23 cellular contexts compared by ENCODE assay signal in genomic region chr17:10337136-10337535, GRCh38. TPM values are rescaled to one million over a fixed set of nuclear protein-coding genes. Genes with fewer than 3 reads are reported as not detected.
"Had no signal": no experiment of that assay in that cellular context is flagged by ENCODE, and none has a peak within 500 bp of the region (broad histone marks: within the 10 kb centered on the region; RNA-seq: fewer than 3 reads in every experiment).

No MANE protein-coding gene starts in this region.

- H3K4me1 Mint-ChIP-seq: naive thymus-derived CD8-positive, alpha-beta T cell had no signal

- H3K27me3 ChIP-seq: heart left ventricle, neutrophil, stomach had no signal

- H3K36me3 ChIP-seq: heart left ventricle, neutrophil, stomach had no signal

- H3K9me3 Mint-ChIP-seq: naive thymus-derived CD8-positive, alpha-beta T cell had no signal

- H3K27ac Mint-ChIP-seq: naive thymus-derived CD8-positive, alpha-beta T cell had no signal

- H3K4me1 ChIP-seq: heart left ventricle, stomach had no signal

- H3K4me3 ChIP-seq: dorsolateral prefrontal cortex, heart left ventricle, mucosa of descending colon, skin epidermis, stomach had no signal

- H3K9me3 ChIP-seq: heart left ventricle, mucosa of descending colon, neutrophil, stomach had no signal

- DNase-seq: cortex of kidney; effector CD8-positive, alpha-beta T cell; heart left ventricle; left colon; mucosa of descending colon; naive thymus-derived CD8-positive, alpha-beta T cell; stimulated activated CD4-positive, alpha-beta T cell treated with anti-CD3 and anti-CD28 coated beads, Interleukin-12 subunit alpha, Interleukin-12 subunit beta, amount 100 ng/mL, for 4 hours; stimulated activated naive CD4-positive, alpha-beta T cell; stomach; substantia nigra; trophoblast cell had no signal

- H3K27ac ChIP-seq: heart left ventricle, neutrophil, stomach had no signal

- H3K36me3 Mint-ChIP-seq: naive thymus-derived CD8-positive, alpha-beta T cell had no signal

- H3K4me3 Mint-ChIP-seq: naive thymus-derived CD8-positive, alpha-beta T cell had no signal

RNA-seq across cellular contexts. Expression of gene MYH13, which starts 35.7 kb away (rescaled TPM):
- total RNA-seq: frontal cortex; glomerular endothelial cell; heart left ventricle; kidney epithelial cell; liver; lung microvascular endothelial cell; mesenteric fat pad; naive thymus-derived CD8-positive, alpha-beta T cell; osteocyte; pulmonary artery endothelial cell; sciatic nerve had no signal
- polyA plus RNA-seq: liver; naive thymus-derived CD8-positive, alpha-beta T cell had no signal
